23 cellular contexts compared by ENCODE assay signal in the genomic region with DNA sequence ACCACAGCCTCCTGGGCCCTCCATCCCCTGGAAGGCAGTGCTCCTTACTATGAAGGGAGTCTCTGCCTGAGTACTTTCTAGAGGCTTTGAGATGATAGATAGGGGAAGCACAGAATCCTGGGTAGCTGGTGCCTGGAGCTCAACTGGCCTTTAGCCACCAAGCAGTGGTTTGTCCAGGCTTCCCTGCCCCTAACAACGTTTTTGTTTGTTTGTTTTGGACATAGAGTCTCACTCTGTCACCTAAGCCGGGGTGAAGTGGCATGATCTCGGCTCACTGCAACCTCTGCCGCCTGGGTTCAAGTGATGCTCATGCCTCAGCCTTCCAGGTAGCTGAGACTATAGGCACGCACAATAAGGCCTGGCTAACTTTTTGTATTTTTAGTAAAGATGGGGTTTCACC.
"Had no signal": no experiment of that assay in that cellular context is flagged by ENCODE, and none has a peak within 500 bp of the region (broad histone marks: within the 10 kb centered on the region; RNA-seq: fewer than 3 reads in every experiment).

No MANE protein-coding gene starts in this region.

- H3K36me3 ChIP-seq: colonic mucosa, esophagus squamous epithelium, gastrocnemius medialis, heart right ventricle, left lung, lower lobe of right lung had no signal

- H3K4me1 ChIP-seq: colonic mucosa, esophagus squamous epithelium, gastrocnemius medialis, left lung, lower lobe of right lung had no signal

- H3K27me3 ChIP-seq: colonic mucosa, dorsolateral prefrontal cortex, esophagus squamous epithelium, gastrocnemius medialis, heart right ventricle, left lung had no signal

- DNase-seq: colonic mucosa; dermis blood vessel endothelial cell; dorsolateral prefrontal cortex; effector CD8-positive, alpha-beta T cell; effector memory CD8-positive, alpha-beta T cell; endodermal cell; erythroblast; esophagus squamous epithelium; foreskin fibroblast; foreskin melanocyte; gastrocnemius medialis; glutamatergic neuron; head of caudate nucleus; heart right ventricle; hippocampal formation; left cardiac atrium; left lung; left ventricle myocardium superior; lower lobe of right lung; mesenchymal stem cell; midbrain; naive thymus-derived CD4-positive, alpha-beta T cell had no signal

- H3K9me3 ChIP-seq: colonic mucosa, esophagus squamous epithelium, gastrocnemius medialis, heart right ventricle, left lung, lower lobe of right lung had no signal

- H3K4me3 ChIP-seq: colonic mucosa, dorsolateral prefrontal cortex, esophagus squamous epithelium, gastrocnemius medialis, heart right ventricle, left lung, lower lobe of right lung had no signal

- H3K27ac ChIP-seq: colonic mucosa, dorsolateral prefrontal cortex, epithelial cell of prostate, esophagus squamous epithelium, gastrocnemius medialis, heart right ventricle, left lung, lower lobe of right lung had no signal
